1 cellular context compared by ENCODE assay signal in genomic region chr3:66456711-66457173, GRCh38.
TF ChIP-seq lines count a peak whose summit lies in the region.

No MANE protein-coding gene starts in this region.

TF ChIP-seq in GM12878, 131 proteins besides CTCF, POLR2A, EP300 and RAD21:
- TF ChIP-seq MTA3 (IDR thresholded peaks at IDR 0.05; ENCODE audit: borderline replicate concordance, low read length) (no peak), RUNX3 (IDR thresholded peaks at IDR 0.05; ENCODE audit: low read length) (peak; percentile 43)
